17 cellular contexts compared by ENCODE assay signal in genomic region chr4:27007507-27007906, GRCh38.
A peak's percentile ranks its signal among the peaks of the same experiment; 100 is the strongest.
DNase-seq lines count a peak whose midpoint lies in the region; ATAC-seq and TF ChIP-seq lines count a peak whose summit lies in the region.
"Had no signal": no experiment of that assay in that cellular context is flagged by ENCODE, and none has a peak within 500 bp of the region (broad histone marks: within the 10 kb centered on the region; RNA-seq: fewer than 3 reads in every experiment).

No MANE protein-coding gene starts in this region.

- in situ Hi-C loops in transverse colon (cut with MboI; ENCODE audit: low pct_ligation_motif_present in 1 of 4, low pct_unique_long_range_greater_than_20kb in 1 of 4, low sequenced_read_pairs in 3 of 4) = loop anchor here (10.0 to 25.0 kb wide), 6 partner anchors 143 to 670 kb away; partner anchors contain the start of genes STIM2 (in 1 of the 4) and TBC1D19 (in 1 of the 4)

- H3K27me3 ChIP-seq in gastroesophageal sphincter (no peaks in the 10 kb centered on the region), transverse colon (no peaks in the 10 kb centered on the region), esophagus muscularis mucosa (no peaks in the 10 kb centered on the region), ascending aorta (no peaks in the 10 kb centered on the region), heart left ventricle (no peaks in the 10 kb centered on the region)
- H3K27me3 ChIP-seq: Peyer's patch had no signal

- no peaks in the 10 kb centered on the region for H3K9me3 Mint-ChIP-seq in activated naive CD4-positive, alpha-beta T cell treated with anti-CD3 and anti-CD28 coated beads, Interleukin-2, amount 50 U/mL, for 24 hours
- H3K9me3 Mint-ChIP-seq in activated naive CD4-positive, alpha-beta T cell treated with anti-CD3 and anti-CD28 coated beads, Interleukin-2, amount 10 ng/mL, durations not matched to agents 7 days and 5 days = no peaks in the 10 kb centered on the region
- H3K9me3 Mint-ChIP-seq in T-cell = no peaks in the 10 kb centered on the region
- H3K9me3 Mint-ChIP-seq: activated CD4-positive, alpha-beta memory T cell treated with anti-CD3 and anti-CD28 coated beads, Interleukin-2, amount 10 ng/mL, durations not matched to agents 7 days and 5 days; activated T-helper 1 cell treated with anti-CD3 and anti-CD28 coated beads, Interleukin-12 subunit alpha, Interleukin-12 subunit beta, Interleukin-2, Interleukin-4 antibody, amounts not matched to agents 30 ng/mL and 10 ng/mL and 1 ng/mL, durations not matched to agents 14 hours and 24 hours and 36 hours; dendritic cell treated with granulocyte-macrophage colony-stimulating factor and Interleukin-4, amounts not matched to agents 40 ng/mL and 50 ng/mL, for 4 days had no signal

- TF ChIP-seq CTCF in gastroesophageal sphincter (IDR thresholded peaks at IDR 0.05) (no peak), transverse colon (IDR thresholded peaks at IDR 0.05) (no peak), esophagus muscularis mucosa (IDR thresholded peaks at IDR 0.05) (no peak), ascending aorta (IDR thresholded peaks at IDR 0.05) (no peak), heart left ventricle (IDR thresholded peaks at IDR 0.05) (no peak)

- peak overlapping the region; percentile 90 for H3K27ac Mint-ChIP-seq in activated naive CD4-positive, alpha-beta T cell treated with anti-CD3 and anti-CD28 coated beads, Interleukin-2, amount 50 U/mL, for 24 hours
- H3K27ac Mint-ChIP-seq in activated naive CD4-positive, alpha-beta T cell treated with anti-CD3 and anti-CD28 coated beads, Interleukin-2, amount 10 ng/mL, durations not matched to agents 7 days and 5 days = no peak overlapping the region
- peak overlapping the region; percentile 17 to 81 for H3K27ac Mint-ChIP-seq in T-cell
- H3K27ac Mint-ChIP-seq: activated CD4-positive, alpha-beta memory T cell treated with anti-CD3 and anti-CD28 coated beads, Interleukin-2, amount 10 ng/mL, durations not matched to agents 7 days and 5 days; activated T-helper 1 cell treated with anti-CD3 and anti-CD28 coated beads, Interleukin-12 subunit alpha, Interleukin-12 subunit beta, Interleukin-2, Interleukin-4 antibody, amounts not matched to agents 30 ng/mL and 10 ng/mL and 1 ng/mL, durations not matched to agents 14 hours and 24 hours and 36 hours; dendritic cell treated with granulocyte-macrophage colony-stimulating factor and Interleukin-4, amounts not matched to agents 40 ng/mL and 50 ng/mL, for 4 days had no signal

- no peak overlapping the region for H3K4me3 Mint-ChIP-seq in activated naive CD4-positive, alpha-beta T cell treated with anti-CD3 and anti-CD28 coated beads, Interleukin-2, amount 50 U/mL, for 24 hours
- H3K4me3 Mint-ChIP-seq in activated naive CD4-positive, alpha-beta T cell treated with anti-CD3 and anti-CD28 coated beads, Interleukin-2, amount 10 ng/mL, durations not matched to agents 7 days and 5 days = no peak overlapping the region
- no peak overlapping the region for H3K4me3 Mint-ChIP-seq in T-cell
- H3K4me3 Mint-ChIP-seq: activated CD4-positive, alpha-beta memory T cell treated with anti-CD3 and anti-CD28 coated beads, Interleukin-2, amount 10 ng/mL, durations not matched to agents 7 days and 5 days; activated T-helper 1 cell treated with anti-CD3 and anti-CD28 coated beads, Interleukin-12 subunit alpha, Interleukin-12 subunit beta, Interleukin-2, Interleukin-4 antibody, amounts not matched to agents 30 ng/mL and 10 ng/mL and 1 ng/mL, durations not matched to agents 14 hours and 24 hours and 36 hours; dendritic cell treated with granulocyte-macrophage colony-stimulating factor and Interleukin-4, amounts not matched to agents 40 ng/mL and 50 ng/mL, for 4 days had no signal

- CTCF ChIA-PET in activated naive CD4-positive, alpha-beta T cell treated with anti-CD3 and anti-CD28 coated beads, Interleukin-2, amount 10 ng/mL, durations not matched to agents 7 days and 5 days (lab: Charles Lee) = interaction anchor here (0.8 to 1.8 kb wide), 4 partner anchors 93 to 549 kb away, joined by 3 to 6 read pairs (median 4); no protein-coding TSS in a partner anchor
- CTCF ChIA-PET in T-cell (lab: Charles Lee) = interaction anchor here (0.6 to 6.0 kb wide), 19 partner anchors 8 to 1130 kb away, joined by 3 to 25 read pairs (median 4); no protein-coding TSS in a partner anchor

- H3K4me1 ChIP-seq in gastroesophageal sphincter = peaks cover 0 to 29% (median 0%) of the 10 kb centered on the region in 3 donors
- peaks cover 0 to 58% (median 8%) of the 10 kb centered on the region in 4 donors for H3K4me1 ChIP-seq in transverse colon
- H3K4me1 ChIP-seq in esophagus muscularis mucosa = peaks cover 0 to 21% (median 12%) of the 10 kb centered on the region in 4 donors
- H3K4me1 ChIP-seq in ascending aorta = peaks cover 0 to 8% of the 10 kb centered on the region in 2 donors
- peaks cover 0 to 19% (median 0%) of the 10 kb centered on the region in 12 donors for H3K4me1 ChIP-seq in heart left ventricle

- H3K36me3 ChIP-seq in gastroesophageal sphincter (no peaks in the 10 kb centered on the region), transverse colon (no peaks in the 10 kb centered on the region), esophagus muscularis mucosa (peaks cover 0 to 3% (median 0%) of the 10 kb centered on the region in 4 donors), ascending aorta (peaks cover 0 to 2% of the 10 kb centered on the region in 2 donors), heart left ventricle (peaks cover 0 to 31% (median 7%) of the 10 kb centered on the region in 9 donors)

- DNase-seq in activated naive CD4-positive, alpha-beta T cell treated with anti-CD3 and anti-CD28 coated beads, Interleukin-2, amount 10 ng/mL, durations not matched to agents 7 days and 5 days = no peak
- DNase-seq in T-cell (no peak), transverse colon (no peak), esophagus muscularis mucosa (ENCODE audit: extremely low spot score) (no peak), ascending aorta (ENCODE audit: low spot score in 2 of 2) (no peak), heart left ventricle (no peak)
- DNase-seq: 8988T; activated CD4-positive, alpha-beta memory T cell treated with anti-CD3 and anti-CD28 coated beads, Interleukin-2, amount 10 ng/mL, durations not matched to agents 7 days and 5 days; anterior cingulate cortex; left ventricle myocardium inferior; NCI-H2081 treated with DMSO at 0.1 percent for 48 hours; Peyer's patch; stimulated activated CD4-positive, alpha-beta T cell treated with anti-CD3 and anti-CD28 coated beads, Interleukin-15, amount 100 ng/mL, for 24 hours had no signal

- WGBS in gastroesophageal sphincter (ENCODE audit: low coverage in 1 of 2), 2 donors = 68 to 83% methylated on average over 2 to 3 of the region's 3 CpGs
- 70 to 83% methylated on average over 3 of the region's 3 CpGs for WGBS in transverse colon (ENCODE audit: low coverage in 1 of 2), 2 donors
- 71% methylated on average over 3 of the region's 3 CpGs for WGBS in esophagus muscularis mucosa
- WGBS in heart left ventricle, 4 donors = 88 to 95% (median 92%) methylated on average over 3 of the region's 3 CpGs

- no peaks in the 10 kb centered on the region for H3K9me3 ChIP-seq in gastroesophageal sphincter
- H3K9me3 ChIP-seq in transverse colon = no peaks in the 10 kb centered on the region
- no peaks in the 10 kb centered on the region for H3K9me3 ChIP-seq in esophagus muscularis mucosa
- no peaks in the 10 kb centered on the region for H3K9me3 ChIP-seq in ascending aorta
- no peaks in the 10 kb centered on the region for H3K9me3 ChIP-seq in heart left ventricle
- H3K9me3 ChIP-seq: left ventricle myocardium inferior, Peyer's patch had no signal

- peaks cover 57% of the 10 kb centered on the region for H3K4me1 Mint-ChIP-seq in activated naive CD4-positive, alpha-beta T cell treated with anti-CD3 and anti-CD28 coated beads, Interleukin-2, amount 50 U/mL, for 24 hours
- peaks cover 31% of the 10 kb centered on the region for H3K4me1 Mint-ChIP-seq in activated naive CD4-positive, alpha-beta T cell treated with anti-CD3 and anti-CD28 coated beads, Interleukin-2, amount 10 ng/mL, durations not matched to agents 7 days and 5 days
- peaks cover 19 to 41% (median 32%) of the 10 kb centered on the region in 3 donors for H3K4me1 Mint-ChIP-seq in T-cell

- intact Hi-C loops in transverse colon (cut with DNase I; ENCODE audit: low total_unique reads) (no loop called here), esophagus muscularis mucosa (cut with DNase I) (loop anchor here (5.0 kb wide), 1 partner anchor 550 kb away; no protein-coding TSS in a partner anchor), ascending aorta (cut with DNase I) (loop anchor here (5.0 to 10.0 kb wide), 2 partner anchors 545 to 683 kb away; partner anchors contain the start of gene RBPJ), heart left ventricle (cut with DNase I) (loop anchor here in 9 of 10 donors (5.0 to 10.0 kb wide), 7 partner anchors 145 to 550 kb away; partner anchors contain the start of genes STIM2 (in 4 of the 9) and TBC1D19 (in 3 of the 9))

- no peak for TF ChIP-seq POLR2A in gastroesophageal sphincter (IDR thresholded peaks at IDR 0.05)
- no peak for TF ChIP-seq POLR2A in transverse colon (IDR thresholded peaks at IDR 0.05)
- no peak for TF ChIP-seq POLR2A in esophagus muscularis mucosa (IDR thresholded peaks at IDR 0.05; ENCODE audit: low read depth)
- no peak for TF ChIP-seq POLR2A in heart left ventricle (IDR thresholded peaks at IDR 0.05)

- H3K27ac ChIP-seq in gastroesophageal sphincter (no peak overlapping the region), transverse colon (peak overlapping the region; percentile 11 to 32 (median 27)), esophagus muscularis mucosa (replicated peaks in 1 of 4) (peak overlapping the region in 1 of 4 donors; percentile 0), ascending aorta (no peak overlapping the region), heart left ventricle (no peak overlapping the region)
- H3K27ac ChIP-seq: left ventricle myocardium inferior had no signal

- no peak for TF ChIP-seq EP300 in gastroesophageal sphincter (IDR thresholded peaks at IDR 0.05)
- no peak for TF ChIP-seq EP300 in transverse colon (IDR thresholded peaks at IDR 0.05; ENCODE audit: low read depth)
- no peak for TF ChIP-seq EP300 in esophagus muscularis mucosa (IDR thresholded peaks at IDR 0.05)

- POLR2A ChIA-PET in T-cell (lab: Charles Lee) = interaction anchor here (0.7 to 1.0 kb wide), 3 partner anchors 52 to 120 kb away, joined by 3 to 7 read pairs (median 5); no protein-coding TSS in a partner anchor

- H3K4me3 ChIP-seq in gastroesophageal sphincter (no peak overlapping the region), transverse colon (no peak overlapping the region), esophagus muscularis mucosa (no peak overlapping the region), ascending aorta (no peak overlapping the region), heart left ventricle (no peak overlapping the region)
- H3K4me3 ChIP-seq: left ventricle myocardium inferior, Peyer's patch had no signal

- H3K27me3 Mint-ChIP-seq in activated naive CD4-positive, alpha-beta T cell treated with anti-CD3 and anti-CD28 coated beads, Interleukin-2, amount 50 U/mL, for 24 hours = no peaks in the 10 kb centered on the region
- no peaks in the 10 kb centered on the region for H3K27me3 Mint-ChIP-seq in activated naive CD4-positive, alpha-beta T cell treated with anti-CD3 and anti-CD28 coated beads, Interleukin-2, amount 10 ng/mL, durations not matched to agents 7 days and 5 days
- H3K27me3 Mint-ChIP-seq in T-cell = no peaks in the 10 kb centered on the region
- H3K27me3 Mint-ChIP-seq: activated CD4-positive, alpha-beta memory T cell treated with anti-CD3 and anti-CD28 coated beads, Interleukin-2, amount 10 ng/mL, durations not matched to agents 7 days and 5 days; dendritic cell treated with granulocyte-macrophage colony-stimulating factor and Interleukin-4, amounts not matched to agents 40 ng/mL and 50 ng/mL, for 4 days had no signal

- no peak for ATAC-seq in T-cell (replicated peaks in 1 of 4)
- ATAC-seq in gastroesophageal sphincter = peak; percentile 46
- ATAC-seq in heart left ventricle = no peak

- peaks cover 3% of the 10 kb centered on the region for H3K36me3 Mint-ChIP-seq in activated naive CD4-positive, alpha-beta T cell treated with anti-CD3 and anti-CD28 coated beads, Interleukin-2, amount 50 U/mL, for 24 hours
- peaks cover 29% of the 10 kb centered on the region for H3K36me3 Mint-ChIP-seq in activated naive CD4-positive, alpha-beta T cell treated with anti-CD3 and anti-CD28 coated beads, Interleukin-2, amount 10 ng/mL, durations not matched to agents 7 days and 5 days
- H3K36me3 Mint-ChIP-seq in T-cell = peaks cover 10% of the 10 kb centered on the region

Comparison
In these comparisons a context has a peak if more than half of its experiments do, and no peak if none do; other contexts are left out.
1. H3K27ac ChIP-seq: peak in transverse colon (4 of 4); none in gastroesophageal sphincter (0 of 4), ascending aorta (0 of 2) and heart left ventricle (0 of 12).